Comparison of ENCODE assay signal across 22 cellular contexts in the genomic region with DNA sequence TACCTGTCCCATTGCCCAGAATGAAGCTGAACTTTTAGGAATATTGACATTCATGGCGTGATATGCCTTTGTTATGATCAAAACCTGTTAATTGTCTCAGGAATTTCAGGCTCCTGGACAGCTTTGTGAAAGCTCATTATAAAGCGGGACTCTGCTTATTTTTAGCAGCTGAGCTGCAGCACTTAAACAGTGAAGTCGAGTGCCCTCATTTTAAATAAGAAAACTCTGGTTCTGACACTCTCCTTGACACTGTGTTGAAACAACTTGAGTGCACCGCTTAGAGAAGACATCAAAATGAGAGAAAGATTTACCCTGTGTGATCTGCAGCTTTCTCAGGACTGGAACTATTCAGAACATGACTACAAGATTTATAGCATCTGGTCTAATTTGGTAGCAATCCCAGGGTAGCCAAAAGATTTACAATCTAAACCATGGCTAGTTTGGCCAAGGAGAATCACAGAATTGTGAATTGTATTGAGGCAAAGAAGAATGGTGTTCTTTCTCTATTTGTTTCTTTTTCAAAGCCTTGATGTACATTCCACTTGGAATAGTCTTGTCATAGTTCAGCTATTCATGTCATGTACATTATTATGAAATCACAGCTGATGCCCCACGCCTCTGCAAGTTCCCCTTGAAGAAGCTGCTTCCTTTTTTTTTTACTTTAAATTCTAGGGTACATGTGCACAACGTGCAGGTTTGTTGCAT. TPM values are rescaled to one million over a fixed set of nuclear protein-coding genes. Genes with fewer than 3 reads are reported as not detected.
A peak's percentile ranks its signal among the peaks of the same experiment; 100 is the strongest.
DNase-seq lines count a peak whose midpoint lies in the region; ATAC-seq and TF ChIP-seq lines count a peak whose summit lies in the region.
"Had no signal": no experiment of that assay in that cellular context is flagged by ENCODE, and none has a peak within 500 bp of the region (broad histone marks: within the 10 kb centered on the region; RNA-seq: fewer than 3 reads in every experiment).

No MANE protein-coding gene starts in this region.

- H3K4me1 ChIP-seq in HUES48 (ENCODE audit: control insufficient read depth, insufficient read depth, low read length) (peaks cover 50% of the 10 kb centered on the region), adipocyte (ENCODE audit: control insufficient read depth, insufficient read depth, low read length) (peaks cover 14% of the 10 kb centered on the region), breast epithelium (no peaks in the 10 kb centered on the region)
- H3K4me1 ChIP-seq: ascending aorta, uterus had no signal

- H3K27ac ChIP-seq in HUES48 (ENCODE audit: low read depth, low read length) (peak overlapping the region; percentile 34), breast epithelium (no peak overlapping the region)
- H3K27ac ChIP-seq: ascending aorta, neutrophil, PC-9, sigmoid colon, uterus had no signal

- intact Hi-C loops in left colon (cut with DNase I, micrococcal nuclease): no loop called here
- intact Hi-C loops in breast epithelium (cut with DNase I; ENCODE audit: low total_unique reads): no loop called here

- no peak for TF ChIP-seq CTCF in breast epithelium (IDR thresholded peaks at IDR 0.05)

- ATAC-seq in left colon: no peak
- ATAC-seq: stimulated activated naive CD8-positive, alpha-beta T cell treated with anti-CD3 and anti-CD28 coated beads, Interleukin-15, Interleukin-2, amounts not matched to agents 100 U/mL and 50 U/mL, for 24 hours had no signal

- H3K4me3 ChIP-seq in HUES48 (ENCODE audit: low read depth, low read length) (no peak overlapping the region), adipocyte (ENCODE audit: low read length) (no peak overlapping the region), breast epithelium (no peak overlapping the region)
- H3K4me3 ChIP-seq: ascending aorta, PC-9, sigmoid colon, uterus had no signal

- H3K9me3 ChIP-seq in HUES48 (ENCODE audit: control insufficient read depth, insufficient read depth, low read length) (peaks cover 8% of the 10 kb centered on the region; the same call in 1 of the 2 replicates), adipocyte (ENCODE audit: control insufficient read depth, low read length) (peaks cover 6% of the 10 kb centered on the region), breast epithelium (peaks cover 0 to 11% of the 10 kb centered on the region in 2 donors)
- H3K9me3 ChIP-seq: neutrophil, sigmoid colon had no signal

- peaks cover 15% of the 10 kb centered on the region for H3K36me3 ChIP-seq in HUES48 (ENCODE audit: control insufficient read depth, insufficient read depth, low read length)
- H3K36me3 ChIP-seq in adipocyte (ENCODE audit: control insufficient read depth, insufficient read depth, low read length, severe bottlenecking): no peaks in the 10 kb centered on the region
- H3K36me3 ChIP-seq in breast epithelium: no peaks in the 10 kb centered on the region
- H3K36me3 ChIP-seq: ascending aorta, neutrophil, sigmoid colon, uterus had no signal

- TF ChIP-seq POLR2A in breast epithelium (IDR thresholded peaks at IDR 0.05): no peak

- H3K27me3 ChIP-seq in HUES48 (ENCODE audit: control insufficient read depth, insufficient read depth, low read length): no peaks in the 10 kb centered on the region
- H3K27me3 ChIP-seq in adipocyte (replicated peaks; ENCODE audit: control insufficient read depth, insufficient read depth, low read length): no peaks in the 10 kb centered on the region
- H3K27me3 ChIP-seq in breast epithelium: no peaks in the 10 kb centered on the region
- H3K27me3 ChIP-seq: ascending aorta, neutrophil, uterus had no signal

- DNase-seq in AML-193 (lab: John Stamatoyannopoulos, UW) (peak; percentile 36), adipocyte (ENCODE audit: low read depth) (peak; percentile 72), iris pigment epithelial cell (ENCODE audit: low read depth) (peak; percentile 67), NCI-H1105 treated with DMSO at 0.1 percent for 48 hours (lab: John Stamatoyannopoulos, UW) (no peak), left colon (no peak), breast epithelium (ENCODE audit: low spot score in 2 of 2) (no peak)
- DNase-seq in effector CD8-positive, alpha-beta T cell (lab: John Stamatoyannopoulos, UW): no peak
- DNase-seq: activated CD4-positive, CD25-positive, alpha-beta regulatory T cell; activated gamma-delta T cell treated with Interleukin-2 at 50 U/mL for 16 hours; C1 segment of cervical spinal cord; glutamatergic neuron; kidney; midbrain; NCI-H1436 treated with DMSO at 0.1 percent for 48 hours; PC-9; sigmoid colon; stimulated activated naive CD8-positive, alpha-beta T cell treated with anti-CD3 and anti-CD28 coated beads, Interleukin-15, Interleukin-2, amounts not matched to agents 100 U/mL and 50 U/mL, for 24 hours; uterus had no signal

- no peak overlapping the region for H3K9ac ChIP-seq in HUES48 (ENCODE audit: low read depth, low read length)
- no peak overlapping the region for H3K9ac ChIP-seq in adipocyte (ENCODE audit: low read length)

RNA-seq across cellular contexts. Expression of gene PLEKHG4B, which starts 38.7 kb away (rescaled TPM):
- under 1 TPM in 1 of 2 donors, not detected in 1; 0.39 TPM for total RNA-seq in left colon
- 1 to 10 TPM in 2 of 3 donors, not detected in 1; 4.3 to 5.4 TPM for total RNA-seq in breast epithelium
- total RNA-seq: ascending aorta, NCI-H460, PC-9 had no signal

Comparison
In these comparisons a context has a peak if more than half of its experiments do, and no peak if none do; other contexts are left out.
1. DNase-seq: peak in AML-193 (2 of 2), adipocyte (single experiment) and iris pigment epithelial cell (single experiment); none in NCI-H1105 treated with DMSO at 0.1 percent for 48 hours (single experiment), left colon (0 of 2), effector CD8-positive, alpha-beta T cell (single experiment) and breast epithelium (0 of 2).